In genomic region chr14:100309028-100309718, GRCh38 we compare ENCODE assay signal across 26 cellular contexts. TPM values are rescaled to one million over a fixed set of nuclear protein-coding genes. Genes with fewer than 3 reads are reported as not detected.
A peak's percentile ranks its signal among the peaks of the same experiment; 100 is the strongest.
DNase-seq lines count a peak whose midpoint lies in the region; ATAC-seq and TF ChIP-seq lines count a peak whose summit lies in the region.
"Had no signal": no experiment of that assay in that cellular context is flagged by ENCODE, and none has a peak within 500 bp of the region (broad histone marks: within the 10 kb centered on the region; RNA-seq: fewer than 3 reads in every experiment).

No MANE protein-coding gene starts in this region.

- H3K36me3 Mint-ChIP-seq in neural crest cell (ENCODE audit: low read depth): peaks cover 2% of the 10 kb centered on the region
- H3K36me3 Mint-ChIP-seq: activated naive CD8-positive, alpha-beta T cell had no signal

- H3K9me3 ChIP-seq in right cardiac atrium (ENCODE audit: control insufficient read depth, low read length): no peaks in the 10 kb centered on the region
- H3K9me3 ChIP-seq: vagina had no signal

- in situ Hi-C loops in KBM-7 (cut with MboI; ENCODE audit: low pct_unique_long_range_greater_than_20kb, low sequenced_read_pairs): no loop called here

- peaks cover 2% of the 10 kb centered on the region for H3K27me3 Mint-ChIP-seq in neural crest cell (ENCODE audit: low read depth)
- H3K27me3 Mint-ChIP-seq: activated naive CD8-positive, alpha-beta T cell had no signal

- H3K9me3 Mint-ChIP-seq in neural crest cell: no peaks in the 10 kb centered on the region
- H3K9me3 Mint-ChIP-seq: activated T-helper 1 cell treated with anti-CD3 and anti-CD28 coated beads, Interleukin-12 subunit alpha, Interleukin-12 subunit beta, Interleukin-2, Interleukin-4 antibody, amounts not matched to agents 30 ng/mL and 10 ng/mL and 1 ng/mL, durations not matched to agents 14 hours and 24 hours and 36 hours; dendritic cell treated with granulocyte-macrophage colony-stimulating factor and Interleukin-4, amounts not matched to agents 40 ng/mL and 50 ng/mL, for 4 days had no signal

- peak overlapping the region; percentile 70 for H3K27ac ChIP-seq in right cardiac atrium (ENCODE audit: low read length)
- H3K27ac ChIP-seq: brain microvascular endothelial cell, vagina had no signal

- intact Hi-C loops in right cardiac atrium (cut with DNase I) (loop anchor here in 2 of 4 donors (5.0 to 10.0 kb wide), 2 partner anchors 66 to 68 kb away; partner anchors contain the start of gene WDR25 (in 2 of the 2)), Right ventricle myocardium superior (cut with DNase I) (no loop called here), posterior cingulate gyrus (cut with DNase I) (loop anchor here (5.0 to 10.0 kb wide), 3 partner anchors 67 to 324 kb away; partner anchors contain the start of gene WDR25)

- H3K4me3 ChIP-seq in right cardiac atrium (ENCODE audit: low read length): no peak overlapping the region
- H3K4me3 ChIP-seq: lung, vagina had no signal

- H3K4me1 Mint-ChIP-seq in neural crest cell: peaks cover 57% of the 10 kb centered on the region

- peak overlapping the region; percentile 97 for H3K4me3 Mint-ChIP-seq in neural crest cell
- H3K4me3 Mint-ChIP-seq: activated naive CD8-positive, alpha-beta T cell; activated T-helper 1 cell treated with anti-CD3 and anti-CD28 coated beads, Interleukin-12 subunit alpha, Interleukin-12 subunit beta, Interleukin-2, Interleukin-4 antibody, amounts not matched to agents 30 ng/mL and 10 ng/mL and 1 ng/mL, durations not matched to agents 14 hours and 24 hours and 36 hours; dendritic cell treated with granulocyte-macrophage colony-stimulating factor and Interleukin-4, amounts not matched to agents 40 ng/mL and 50 ng/mL, for 4 days had no signal

- no peaks in the 10 kb centered on the region for H3K27me3 ChIP-seq in right cardiac atrium (ENCODE audit: control insufficient read depth, insufficient read depth)
- H3K27me3 ChIP-seq: brain microvascular endothelial cell, vagina had no signal

- ATAC-seq in right cardiac atrium (peak; percentile 2 to 58), Right ventricle myocardium superior (ENCODE audit: poor library complexity) (no peak), GM21717 (IDR thresholded peaks at IDR 0.05; ENCODE audit: unreplicated experiment) (no peak)
- ATAC-seq: Panc1 had no signal

- DNase-seq in right cardiac atrium: no peak
- DNase-seq in Right ventricle myocardium superior: no peak
- DNase-seq in dermis blood vessel endothelial cell: peak; percentile 45
- DNase-seq in neural crest cell (ENCODE audit: low read depth, low spot score): no peak
- DNase-seq in HuH-7 (ENCODE audit: low spot score): no peak
- no peak for DNase-seq in KBM-7
- no peak for DNase-seq in posterior cingulate gyrus
- DNase-seq: ACHN; brain microvascular endothelial cell; DMS153; HCEC 1CT; NCI-H1436; NCI-H82; small intestine; stimulated activated CD4-positive, alpha-beta T cell treated with anti-CD3 and anti-CD28 coated beads, Interleukin-2, amount 100 ng/mL, for 48 hours had no signal

- peak overlapping the region; percentile 81 for H3K27ac Mint-ChIP-seq in neural crest cell (ENCODE audit: unreplicated experiment)
- H3K27ac Mint-ChIP-seq: activated naive CD8-positive, alpha-beta T cell; activated T-helper 1 cell treated with anti-CD3 and anti-CD28 coated beads, Interleukin-12 subunit alpha, Interleukin-12 subunit beta, Interleukin-2, Interleukin-4 antibody, amounts not matched to agents 30 ng/mL and 10 ng/mL and 1 ng/mL, durations not matched to agents 14 hours and 24 hours and 36 hours; dendritic cell treated with granulocyte-macrophage colony-stimulating factor and Interleukin-4, amounts not matched to agents 40 ng/mL and 50 ng/mL, for 4 days had no signal

- WGBS in right cardiac atrium: 60% methylated on average over 8 of the region's 8 CpGs

- no peaks in the 10 kb centered on the region for H3K4me1 ChIP-seq in right cardiac atrium (ENCODE audit: control insufficient read depth, insufficient read depth, low read length)

- TF ChIP-seq CTCF in neural crest cell (conservative IDR thresholded peaks at IDR 0.05): no peak

RNA-seq across cellular contexts. Expression of gene SLC25A29, which starts 2.9 kb away (rescaled TPM):
- total RNA-seq in right cardiac atrium (10 to 100 TPM; 22.9 to 41.1 (median 23.9) TPM), Right ventricle myocardium superior (17.6 TPM), dermis blood vessel endothelial cell (86.2 and 145 TPM in 2 replicates), neural crest cell (123 and 128 TPM in 2 replicates)
- 20.9 TPM for polyA plus RNA-seq in right cardiac atrium

RNA-seq across cellular contexts. Expression of gene SLC25A47, which starts 14.0 kb away (rescaled TPM):
- total RNA-seq in right cardiac atrium: not detected
- not detected for polyA plus RNA-seq in right cardiac atrium
- total RNA-seq in Right ventricle myocardium superior: not detected
- not detected in 2 replicates for total RNA-seq in dermis blood vessel endothelial cell
- not detected in 2 replicates for total RNA-seq in neural crest cell
- total RNA-seq: activated CD8-positive, alpha-beta memory T cell treated with anti-CD3 and anti-CD28 coated beads for 36 hours; activated T-helper 1 cell treated with anti-CD3 and anti-CD28 coated beads, Interleukin-12 subunit alpha, Interleukin-12 subunit beta, Interleukin-2, Interleukin-4 antibody, amounts not matched to agents 30 ng/mL and 10 ng/mL and 1 ng/mL, durations not matched to agents 14 hours and 24 hours and 36 hours; epithelial cell of proximal tubule; M059J; posterior vena cava; vagina had no signal

Comparison
In these comparisons a context has a peak if more than half of its experiments do, and no peak if none do; other contexts are left out.
1. ATAC-seq: peak in right cardiac atrium (2 of 2); none in Right ventricle myocardium superior (single experiment) and GM21717 (single experiment).